Comparison of ENCODE assay signal across 1 cellular context in the genomic region with DNA sequence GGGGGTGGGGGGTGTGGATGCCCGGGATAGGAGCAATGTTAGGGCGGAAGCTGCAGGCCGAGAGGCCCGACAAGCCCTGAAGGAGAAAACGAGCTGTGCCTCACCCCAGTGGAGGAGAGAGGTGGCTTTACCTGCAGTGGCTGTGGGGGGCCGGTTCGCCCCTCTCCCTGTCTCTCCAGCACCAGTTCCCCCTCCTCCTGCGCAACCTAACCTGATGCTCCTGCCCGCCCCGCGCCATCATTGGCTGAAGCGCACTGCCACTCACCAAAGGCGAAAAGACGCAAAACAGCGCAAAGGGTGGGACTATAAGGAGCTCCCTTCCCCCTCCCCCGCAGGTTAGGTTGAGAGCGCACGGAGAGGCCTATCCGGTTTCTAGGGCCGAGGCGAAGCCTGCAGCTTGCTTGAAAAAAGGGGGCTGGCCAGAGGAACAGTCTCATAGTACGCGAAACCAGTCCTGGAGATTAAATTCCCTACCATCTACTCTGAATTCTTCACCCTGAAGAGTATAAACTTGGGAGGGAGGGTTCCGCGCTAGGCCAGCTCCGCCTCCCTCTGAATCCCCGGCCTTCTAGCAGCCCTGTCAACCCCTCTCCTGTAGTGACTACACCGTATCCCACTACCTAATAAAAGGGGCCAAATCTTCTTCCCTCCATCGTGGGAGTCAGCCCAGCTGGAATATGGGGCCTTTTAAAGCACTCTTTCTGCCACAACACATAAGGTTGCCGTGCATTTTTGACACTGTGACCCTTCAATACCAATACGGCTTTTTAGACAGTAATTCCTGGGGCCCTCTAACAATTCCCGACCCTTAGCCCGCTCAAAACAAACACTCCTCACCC.
TF ChIP-seq lines count a peak whose summit lies in the region.

No MANE protein-coding gene starts in this region.

TF ChIP-seq in HepG2, 621 proteins besides CTCF, POLR2A, EP300 and RAD21 (continued from another document and continues in another):
- peak; percentile 45; the same call in 1 of the 2 replicates for TF ChIP-seq SIN3A (IDR thresholded peaks at IDR 0.05; ENCODE audit: borderline replicate concordance, low read depth, low read length)
- TF ChIP-seq DMAP1 (CRISPR knock-in tag; IDR thresholded peaks at IDR 0.05): peak; percentile 86
- TF ChIP-seq YY1 (IDR thresholded peaks at IDR 0.05; ENCODE audit: insufficient read depth, insufficient replicate concordance, low read depth, low read length): peak; percentile 89
- TF ChIP-seq PHF5A (CRISPR knock-in tag; IDR thresholded peaks at IDR 0.05; ENCODE audit: low read depth, unreplicated experiment): peak; percentile 93
- TF ChIP-seq CBX5 (CRISPR knock-in tag; IDR thresholded peaks at IDR 0.05; ENCODE audit: borderline replicate concordance): peak; percentile 87; the same call in 1 of the 2 replicates
- TF ChIP-seq KDM2A (CRISPR knock-in tag; IDR thresholded peaks at IDR 0.05; ENCODE audit: borderline replicate concordance, low read depth): peak; percentile 100
- no peak for TF ChIP-seq ZFP62 (CRISPR knock-in tag; IDR thresholded peaks at IDR 0.05)
- TF ChIP-seq, protein P1, sequence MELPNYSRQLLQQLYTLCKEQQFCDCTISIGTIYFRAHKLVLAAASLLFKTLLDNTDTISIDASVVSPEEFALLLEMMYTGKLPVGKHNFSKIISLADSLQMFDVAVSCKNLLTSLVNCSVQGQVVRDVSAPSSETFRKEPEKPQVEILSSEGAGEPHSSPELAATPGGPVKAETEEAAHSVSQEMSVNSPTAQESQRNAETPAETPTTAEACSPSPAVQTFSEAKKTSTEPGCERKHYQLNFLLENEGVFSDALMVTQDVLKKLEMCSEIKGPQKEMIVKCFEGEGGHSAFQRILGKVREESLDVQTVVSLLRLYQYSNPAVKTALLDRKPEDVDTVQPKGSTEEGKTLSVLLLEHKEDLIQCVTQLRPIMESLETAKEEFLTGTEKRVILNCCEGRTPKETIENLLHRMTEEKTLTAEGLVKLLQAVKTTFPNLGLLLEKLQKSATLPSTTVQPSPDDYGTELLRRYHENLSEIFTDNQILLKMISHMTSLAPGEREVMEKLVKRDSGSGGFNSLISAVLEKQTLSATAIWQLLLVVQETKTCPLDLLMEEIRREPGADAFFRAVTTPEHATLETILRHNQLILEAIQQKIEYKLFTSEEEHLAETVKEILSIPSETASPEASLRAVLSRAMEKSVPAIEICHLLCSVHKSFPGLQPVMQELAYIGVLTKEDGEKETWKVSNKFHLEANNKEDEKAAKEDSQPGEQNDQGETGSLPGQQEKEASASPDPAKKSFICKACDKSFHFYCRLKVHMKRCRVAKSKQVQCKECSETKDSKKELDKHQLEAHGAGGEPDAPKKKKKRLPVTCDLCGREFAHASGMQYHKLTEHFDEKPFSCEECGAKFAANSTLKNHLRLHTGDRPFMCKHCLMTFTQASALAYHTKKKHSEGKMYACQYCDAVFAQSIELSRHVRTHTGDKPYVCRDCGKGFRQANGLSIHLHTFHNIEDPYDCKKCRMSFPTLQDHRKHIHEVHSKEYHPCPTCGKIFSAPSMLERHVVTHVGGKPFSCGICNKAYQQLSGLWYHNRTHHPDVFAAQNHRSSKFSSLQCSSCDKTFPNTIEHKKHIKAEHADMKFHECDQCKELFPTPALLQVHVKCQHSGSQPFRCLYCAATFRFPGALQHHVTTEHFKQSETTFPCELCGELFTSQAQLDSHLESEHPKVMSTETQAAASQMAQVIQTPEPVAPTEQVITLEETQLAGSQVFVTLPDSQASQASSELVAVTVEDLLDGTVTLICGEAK (IDR thresholded peaks at IDR 0.05): no peak
- TF ChIP-seq, protein P1 (CRISPR knock-in tag; IDR thresholded peaks at IDR 0.05): peak; percentile 79; the same call in 1 of the 2 replicates
- peak; percentile 93; the same call in 1 of the 2 replicates for TF ChIP-seq PAF1 (CRISPR knock-in tag; IDR thresholded peaks at IDR 0.05)
- peak; percentile 90; the same call in 1 of the 2 replicates for TF ChIP-seq BORCS8-MEF2B (CRISPR knock-in tag; IDR thresholded peaks at IDR 0.05)
- no peak; the same call in 1 of the 2 replicates for TF ChIP-seq ZNF460 (CRISPR knock-in tag; IDR thresholded peaks at IDR 0.05; ENCODE audit: borderline replicate concordance)
- TF ChIP-seq, protein P2, sequence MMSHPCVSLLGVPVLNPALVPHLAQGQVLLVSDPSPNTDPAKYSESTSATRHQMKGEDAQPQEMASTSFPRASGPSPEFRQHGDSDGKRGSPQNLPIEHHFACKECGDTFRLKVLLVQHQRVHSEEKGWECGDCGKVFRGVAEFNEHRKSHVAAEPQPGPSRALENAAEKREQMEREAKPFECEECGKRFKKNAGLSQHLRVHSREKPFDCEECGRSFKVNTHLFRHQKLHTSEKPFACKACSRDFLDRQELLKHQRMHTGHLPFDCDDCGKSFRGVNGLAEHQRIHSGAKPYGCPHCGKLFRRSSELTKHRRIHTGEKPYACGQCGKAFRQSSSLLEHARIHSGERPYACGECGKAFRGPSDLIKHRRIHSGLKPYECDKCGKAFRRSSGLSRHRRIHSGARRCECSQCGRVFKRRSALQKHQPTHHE (CRISPR knock-in tag; IDR thresholded peaks at IDR 0.05; ENCODE audit: borderline replicate concordance): no peak
- peak; percentile 97 for TF ChIP-seq ZNF772 (CRISPR knock-in tag; IDR thresholded peaks at IDR 0.05)
- TF ChIP-seq, protein P3, sequence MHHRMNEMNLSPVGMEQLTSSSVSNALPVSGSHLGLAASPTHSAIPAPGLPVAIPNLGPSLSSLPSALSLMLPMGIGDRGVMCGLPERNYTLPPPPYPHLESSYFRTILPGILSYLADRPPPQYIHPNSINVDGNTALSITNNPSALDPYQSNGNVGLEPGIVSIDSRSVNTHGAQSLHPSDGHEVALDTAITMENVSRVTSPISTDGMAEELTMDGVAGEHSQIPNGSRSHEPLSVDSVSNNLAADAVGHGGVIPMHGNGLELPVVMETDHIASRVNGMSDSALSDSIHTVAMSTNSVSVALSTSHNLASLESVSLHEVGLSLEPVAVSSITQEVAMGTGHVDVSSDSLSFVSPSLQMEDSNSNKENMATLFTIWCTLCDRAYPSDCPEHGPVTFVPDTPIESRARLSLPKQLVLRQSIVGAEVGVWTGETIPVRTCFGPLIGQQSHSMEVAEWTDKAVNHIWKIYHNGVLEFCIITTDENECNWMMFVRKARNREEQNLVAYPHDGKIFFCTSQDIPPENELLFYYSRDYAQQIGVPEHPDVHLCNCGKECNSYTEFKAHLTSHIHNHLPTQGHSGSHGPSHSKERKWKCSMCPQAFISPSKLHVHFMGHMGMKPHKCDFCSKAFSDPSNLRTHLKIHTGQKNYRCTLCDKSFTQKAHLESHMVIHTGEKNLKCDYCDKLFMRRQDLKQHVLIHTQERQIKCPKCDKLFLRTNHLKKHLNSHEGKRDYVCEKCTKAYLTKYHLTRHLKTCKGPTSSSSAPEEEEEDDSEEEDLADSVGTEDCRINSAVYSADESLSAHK (CRISPR knock-in tag; IDR thresholded peaks at IDR 0.05; ENCODE audit: borderline replicate concordance): no peak
- no peak for TF ChIP-seq CCDC6 (CRISPR knock-in tag; IDR thresholded peaks at IDR 0.05)
- TF ChIP-seq TOE1 (CRISPR knock-in tag; IDR thresholded peaks at IDR 0.05): peak; percentile 64; the same call in 1 of the 2 replicates
- no peak for TF ChIP-seq RAD51 (IDR thresholded peaks at IDR 0.05; ENCODE audit: borderline replicate concordance)
- TF ChIP-seq RFX5 (IDR thresholded peaks at IDR 0.05; ENCODE audit: low read depth, low read length): no peak
- peak; percentile 89; the same call in 1 of the 2 replicates for TF ChIP-seq KLF12 (CRISPR knock-in tag; IDR thresholded peaks at IDR 0.05; ENCODE audit: borderline replicate concordance)
- peak; percentile 87 for TF ChIP-seq AHR (CRISPR knock-in tag; IDR thresholded peaks at IDR 0.05)
- TF ChIP-seq KDM3A (CRISPR knock-in tag; IDR thresholded peaks at IDR 0.05; ENCODE audit: low read depth): peak; percentile 78; the same call in 1 of the 2 replicates
- no peak for TF ChIP-seq SETDB1 (CRISPR knock-in tag; IDR thresholded peaks at IDR 0.05; ENCODE audit: borderline replicate concordance)
- 0 out of 2 replicates have a peak, but pooled peaks have one; percentile 45 for TF ChIP-seq ZBTB21 (CRISPR knock-in tag; IDR thresholded peaks at IDR 0.05)
- TF ChIP-seq ZNF75D (CRISPR knock-in tag; IDR thresholded peaks at IDR 0.05; ENCODE audit: borderline replicate concordance): no peak
- TF ChIP-seq STAG1 (CRISPR knock-in tag; IDR thresholded peaks at IDR 0.05): peak; percentile 29; the same call in 1 of the 2 replicates
- TF ChIP-seq ONECUT2 (CRISPR knock-in tag; IDR thresholded peaks at IDR 0.05): no peak
- TF ChIP-seq, protein P4, sequence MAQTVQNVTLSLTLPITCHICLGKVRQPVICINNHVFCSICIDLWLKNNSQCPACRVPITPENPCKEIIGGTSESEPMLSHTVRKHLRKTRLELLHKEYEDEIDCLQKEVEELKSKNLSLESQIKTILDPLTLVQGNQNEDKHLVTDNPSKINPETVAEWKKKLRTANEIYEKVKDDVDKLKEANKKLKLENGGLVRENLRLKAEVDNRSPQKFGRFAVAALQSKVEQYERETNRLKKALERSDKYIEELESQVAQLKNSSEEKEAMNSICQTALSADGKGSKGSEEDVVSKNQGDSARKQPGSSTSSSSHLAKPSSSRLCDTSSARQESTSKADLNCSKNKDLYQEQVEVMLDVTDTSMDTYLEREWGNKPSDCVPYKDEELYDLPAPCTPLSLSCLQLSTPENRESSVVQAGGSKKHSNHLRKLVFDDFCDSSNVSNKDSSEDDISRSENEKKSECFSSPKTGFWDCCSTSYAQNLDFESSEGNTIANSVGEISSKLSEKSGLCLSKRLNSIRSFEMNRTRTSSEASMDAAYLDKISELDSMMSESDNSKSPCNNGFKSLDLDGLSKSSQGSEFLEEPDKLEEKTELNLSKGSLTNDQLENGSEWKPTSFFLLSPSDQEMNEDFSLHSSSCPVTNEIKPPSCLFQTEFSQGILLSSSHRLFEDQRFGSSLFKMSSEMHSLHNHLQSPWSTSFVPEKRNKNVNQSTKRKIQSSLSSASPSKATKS (CRISPR knock-in tag; IDR thresholded peaks at IDR 0.05): 0 out of 2 replicates have a peak, but pooled peaks have one; percentile 70
- TF ChIP-seq ZKSCAN8 (CRISPR knock-in tag; IDR thresholded peaks at IDR 0.05; ENCODE audit: borderline replicate concordance): peak; percentile 62
- TF ChIP-seq, protein P5, sequence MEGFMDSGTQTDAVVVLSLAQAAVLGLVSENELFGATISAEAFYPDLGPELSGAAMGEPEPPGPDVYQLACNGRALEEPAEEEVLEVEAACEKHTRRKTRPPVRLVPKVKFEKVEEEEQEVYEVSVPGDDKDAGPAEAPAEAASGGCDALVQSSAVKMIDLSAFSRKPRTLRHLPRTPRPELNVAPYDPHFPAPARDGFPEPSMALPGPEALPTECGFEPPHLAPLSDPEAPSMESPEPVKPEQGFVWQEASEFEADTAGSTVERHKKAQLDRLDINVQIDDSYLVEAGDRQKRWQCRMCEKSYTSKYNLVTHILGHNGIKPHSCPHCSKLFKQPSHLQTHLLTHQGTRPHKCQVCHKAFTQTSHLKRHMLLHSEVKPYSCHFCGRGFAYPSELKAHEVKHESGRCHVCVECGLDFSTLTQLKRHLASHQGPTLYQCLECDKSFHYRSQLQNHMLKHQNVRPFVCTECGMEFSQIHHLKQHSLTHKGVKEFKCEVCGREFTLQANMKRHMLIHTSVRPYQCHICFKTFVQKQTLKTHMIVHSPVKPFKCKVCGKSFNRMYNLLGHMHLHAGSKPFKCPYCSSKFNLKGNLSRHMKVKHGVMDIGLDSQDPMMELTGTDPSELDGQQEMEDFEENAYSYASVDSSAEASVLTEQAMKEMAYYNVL (CRISPR knock-in tag; IDR thresholded peaks at IDR 0.05; ENCODE audit: borderline replicate concordance): peak; percentile 37; the same call in 1 of the 2 replicates
- peak; percentile 94 for TF ChIP-seq HOXA3 (CRISPR knock-in tag; IDR thresholded peaks at IDR 0.05)
- peak; percentile 95 for TF ChIP-seq NRL (CRISPR knock-in tag; IDR thresholded peaks at IDR 0.05; ENCODE audit: borderline replicate concordance)
- TF ChIP-seq, protein P6, sequence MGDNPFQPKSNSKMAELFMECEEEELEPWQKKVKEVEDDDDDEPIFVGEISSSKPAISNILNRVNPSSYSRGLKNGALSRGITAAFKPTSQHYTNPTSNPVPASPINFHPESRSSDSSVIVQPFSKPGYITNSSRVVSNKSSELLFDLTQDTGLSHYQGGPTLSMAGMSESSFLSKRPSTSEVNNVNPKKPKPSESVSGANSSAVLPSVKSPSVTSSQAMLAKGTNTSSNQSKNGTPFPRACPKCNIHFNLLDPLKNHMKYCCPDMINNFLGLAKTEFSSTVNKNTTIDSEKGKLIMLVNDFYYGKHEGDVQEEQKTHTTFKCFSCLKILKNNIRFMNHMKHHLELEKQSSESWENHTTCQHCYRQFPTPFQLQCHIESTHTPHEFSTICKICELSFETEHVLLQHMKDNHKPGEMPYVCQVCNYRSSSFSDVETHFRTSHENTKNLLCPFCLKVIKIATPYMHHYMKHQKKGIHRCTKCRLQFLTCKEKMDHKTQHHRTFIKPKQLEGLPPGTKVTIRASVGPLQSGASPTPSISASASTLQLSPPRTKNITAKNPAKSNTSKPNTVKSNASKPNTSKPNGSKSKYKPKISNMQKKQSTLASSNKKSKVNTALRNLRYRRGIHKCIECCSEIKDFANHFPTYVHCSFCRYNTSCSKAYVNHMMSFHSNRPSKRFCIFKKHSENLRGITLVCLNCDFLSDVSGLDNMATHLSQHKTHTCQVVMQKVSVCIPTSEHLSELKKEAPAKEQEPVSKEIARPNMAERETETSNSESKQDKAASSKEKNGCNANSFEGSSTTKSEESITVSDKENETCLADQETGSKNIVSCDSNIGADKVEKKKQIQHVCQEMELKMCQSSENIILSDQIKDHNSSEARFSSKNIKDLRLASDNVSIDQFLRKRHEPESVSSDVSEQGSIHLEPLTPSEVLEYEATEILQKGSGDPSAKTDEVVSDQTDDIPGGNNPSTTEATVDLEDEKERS (CRISPR knock-in tag; IDR thresholded peaks at IDR 0.05): peak; percentile 92
- TF ChIP-seq NR3C1 (CRISPR knock-in tag; IDR thresholded peaks at IDR 0.05): no peak
- TF ChIP-seq ZNF205 (CRISPR knock-in tag; IDR thresholded peaks at IDR 0.05): peak; percentile 96
- peak; percentile 86 for TF ChIP-seq KLF9 (CRISPR knock-in tag; IDR thresholded peaks at IDR 0.05; ENCODE audit: low read depth)
